23 cellular contexts compared by ENCODE assay signal in the genomic region with DNA sequence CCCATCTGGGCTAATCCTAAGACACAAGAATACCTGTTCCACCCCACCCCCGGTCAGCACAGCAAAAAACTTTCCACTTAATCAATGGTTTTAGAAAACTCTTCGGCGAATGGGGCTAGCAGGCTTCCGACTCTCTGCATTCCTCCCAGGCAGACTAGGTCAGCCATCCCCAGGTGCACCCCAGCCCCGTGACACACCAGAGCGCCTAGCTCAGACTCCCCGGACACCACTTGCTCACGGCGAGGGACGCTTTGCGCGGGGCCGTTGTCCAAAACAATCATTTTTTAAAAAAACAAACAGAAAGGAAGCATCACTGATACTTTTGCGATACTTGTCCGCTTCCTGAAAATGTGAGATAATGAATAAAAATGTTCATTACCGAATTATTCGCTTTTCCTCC.
A peak's percentile ranks its signal among the peaks of the same experiment; 100 is the strongest.
DNase-seq lines count a peak whose midpoint lies in the region; ATAC-seq and TF ChIP-seq lines count a peak whose summit lies in the region.
"Had no signal": no experiment of that assay in that cellular context is flagged by ENCODE, and none has a peak within 500 bp of the region (broad histone marks: within the 10 kb centered on the region; RNA-seq: fewer than 3 reads in every experiment).

No MANE protein-coding gene starts in this region.

- no peak for DNase-seq in T-helper 2 cell treated with Interferon-gamma antibody and Interleukin-4, amounts not matched to agents 5 μg/mL and 100 μg/mL, for 36 hours (ENCODE audit: low spot score)
- DNase-seq in T-helper 2 cell (no peak), lower leg skin (ENCODE audit: low spot score in 2 of 2) (no peak), heart right ventricle (no peak)
- DNase-seq in CD4-positive, CD25-positive, alpha-beta regulatory T cell: no peak
- no peak for DNase-seq in activated CD8-positive, alpha-beta T cell treated with anti-CD3 and anti-CD28 coated beads for 36 hours
- DNase-seq in effector memory CD8-positive, alpha-beta T cell: no peak
- DNase-seq: 8988T, cortex of kidney, kidney glomerular epithelial cell, mammary epithelial cell, NCI-H1048, NCI-H187 treated with DMSO at 0.1 percent for 48 hours, NCI-H2227 treated with DMSO at 0.1 percent for 48 hours, NCI-H748 treated with DMSO at 0.1 percent for 48 hours, nucleus accumbens, small intestine, transverse colon had no signal

- TF ChIP-seq CTCF in activated CD8-positive, alpha-beta T cell treated with anti-CD3 and anti-CD28 coated beads for 36 hours (IDR thresholded peaks at IDR 0.05): no peak
- TF ChIP-seq CTCF in lower leg skin (IDR thresholded peaks at IDR 0.05) (no peak), heart right ventricle (IDR thresholded peaks at IDR 0.05) (no peak)

- peak overlapping the region; percentile 54 for H3K4me3 Mint-ChIP-seq in T-helper 2 cell treated with Interferon-gamma antibody and Interleukin-4, amounts not matched to agents 5 μg/mL and 100 μg/mL, for 36 hours
- peak overlapping the region; percentile 24 to 85 (median 58) for H3K4me3 Mint-ChIP-seq in CD4-positive, CD25-positive, alpha-beta regulatory T cell
- H3K4me3 Mint-ChIP-seq in activated CD8-positive, alpha-beta T cell treated with anti-CD3 and anti-CD28 coated beads for 36 hours: peak overlapping the region; percentile 29
- H3K4me3 Mint-ChIP-seq in effector memory CD8-positive, alpha-beta T cell: peak overlapping the region; percentile 40 to 45

- TF ChIP-seq POLR2A in lower leg skin (IDR thresholded peaks at IDR 0.05): no peak

- no peaks in the 10 kb centered on the region for H3K9me3 ChIP-seq in CD4-positive, CD25-positive, alpha-beta regulatory T cell (ENCODE audit: control insufficient read depth in 2 of 2, low read length in 2 of 2)
- no peaks in the 10 kb centered on the region for H3K9me3 ChIP-seq in heart right ventricle
- H3K9me3 ChIP-seq: breast epithelium, transverse colon had no signal

- peak overlapping the region; percentile 23 for H3K4me3 ChIP-seq in CD4-positive, CD25-positive, alpha-beta regulatory T cell (ENCODE audit: low read depth, low read length)
- no peak overlapping the region for H3K4me3 ChIP-seq in lower leg skin (ENCODE audit: low read depth, poor library complexity, severe bottlenecking)
- H3K4me3 ChIP-seq in heart right ventricle: no peak overlapping the region
- H3K4me3 ChIP-seq: breast epithelium, transverse colon had no signal

- peaks cover 78% of the 10 kb centered on the region for H3K36me3 ChIP-seq in CD4-positive, CD25-positive, alpha-beta regulatory T cell (ENCODE audit: control insufficient read depth, insufficient read depth, low read length)
- H3K36me3 ChIP-seq in heart right ventricle: no peaks in the 10 kb centered on the region
- H3K36me3 ChIP-seq: breast epithelium, transverse colon had no signal

- POLR2A ChIA-PET in activated CD8-positive, alpha-beta T cell treated with anti-CD3 and anti-CD28 coated beads for 36 hours (lab: Charles Lee): interaction anchor here (1.0 to 1.5 kb wide), 2 partner anchors 15 to 32 kb away, joined by 3 read pairs; no protein-coding TSS in a partner anchor

- H3K4me1 ChIP-seq in CD4-positive, CD25-positive, alpha-beta regulatory T cell (ENCODE audit: control insufficient read depth, insufficient read depth, low read length, poor library complexity, severe bottlenecking): peaks cover 100% of the 10 kb centered on the region
- peaks cover 0 to 7% (median 0%) of the 10 kb centered on the region in 9 donors for H3K4me1 ChIP-seq in heart right ventricle
- H3K4me1 ChIP-seq: breast epithelium, transverse colon had no signal

- 88 to 93% methylated on average over 17 of the region's 17 CpGs for WGBS in lower leg skin, 2 donors
- 76 to 85% methylated on average over 17 of the region's 17 CpGs for WGBS in heart right ventricle, 2 donors

- H3K4me1 Mint-ChIP-seq in T-helper 2 cell treated with Interferon-gamma antibody and Interleukin-4, amounts not matched to agents 5 μg/mL and 100 μg/mL, for 36 hours (ENCODE audit: low read depth): peaks cover 84% of the 10 kb centered on the region
- H3K4me1 Mint-ChIP-seq in CD4-positive, CD25-positive, alpha-beta regulatory T cell: peaks cover 24 to 100% (median 73%) of the 10 kb centered on the region in 4 donors
- H3K4me1 Mint-ChIP-seq in activated CD8-positive, alpha-beta T cell treated with anti-CD3 and anti-CD28 coated beads for 36 hours (ENCODE audit: low read depth): peaks cover 99% of the 10 kb centered on the region
- peaks cover 83 to 87% of the 10 kb centered on the region in 2 donors for H3K4me1 Mint-ChIP-seq in effector memory CD8-positive, alpha-beta T cell (ENCODE audit: low read depth in 2 of 2)

- CTCF ChIA-PET in activated CD8-positive, alpha-beta T cell treated with anti-CD3 and anti-CD28 coated beads for 36 hours (lab: Charles Lee): interaction anchor here (1.2 to 2.2 kb wide), 3 partner anchors 9 to 68 kb away, joined by 3 to 7 read pairs (median 5); no protein-coding TSS in a partner anchor

- H3K9me3 Mint-ChIP-seq in T-helper 2 cell treated with Interferon-gamma antibody and Interleukin-4, amounts not matched to agents 5 μg/mL and 100 μg/mL, for 36 hours: no peaks in the 10 kb centered on the region
- H3K9me3 Mint-ChIP-seq in CD4-positive, CD25-positive, alpha-beta regulatory T cell: peaks cover 0 to 2% (median 0%) of the 10 kb centered on the region in 7 donors
- H3K9me3 Mint-ChIP-seq in activated CD8-positive, alpha-beta T cell treated with anti-CD3 and anti-CD28 coated beads for 36 hours: no peaks in the 10 kb centered on the region
- no peaks in the 10 kb centered on the region for H3K9me3 Mint-ChIP-seq in effector memory CD8-positive, alpha-beta T cell

- no peaks in the 10 kb centered on the region for H3K27me3 Mint-ChIP-seq in T-helper 2 cell treated with Interferon-gamma antibody and Interleukin-4, amounts not matched to agents 5 μg/mL and 100 μg/mL, for 36 hours (ENCODE audit: low read depth)
- H3K27me3 Mint-ChIP-seq in CD4-positive, CD25-positive, alpha-beta regulatory T cell: no peaks in the 10 kb centered on the region
- no peaks in the 10 kb centered on the region for H3K27me3 Mint-ChIP-seq in activated CD8-positive, alpha-beta T cell treated with anti-CD3 and anti-CD28 coated beads for 36 hours
- no peaks in the 10 kb centered on the region for H3K27me3 Mint-ChIP-seq in effector memory CD8-positive, alpha-beta T cell

- H3K36me3 Mint-ChIP-seq in T-helper 2 cell treated with Interferon-gamma antibody and Interleukin-4, amounts not matched to agents 5 μg/mL and 100 μg/mL, for 36 hours (ENCODE audit: low read depth): peaks cover 76% of the 10 kb centered on the region
- peaks cover 41% of the 10 kb centered on the region for H3K36me3 Mint-ChIP-seq in CD4-positive, CD25-positive, alpha-beta regulatory T cell
- H3K36me3 Mint-ChIP-seq in activated CD8-positive, alpha-beta T cell treated with anti-CD3 and anti-CD28 coated beads for 36 hours (ENCODE audit: low read depth): peaks cover 50% of the 10 kb centered on the region
- peaks cover 83% of the 10 kb centered on the region for H3K36me3 Mint-ChIP-seq in effector memory CD8-positive, alpha-beta T cell (ENCODE audit: insufficient read depth)

- intact Hi-C loops in activated CD8-positive, alpha-beta T cell treated with anti-CD3 and anti-CD28 coated beads for 36 hours (cut with micrococcal nuclease): loop anchor here (10.0 kb wide), 1 partner anchor 1224 kb away; no protein-coding TSS in a partner anchor
- intact Hi-C loops in lower leg skin (cut with DNase I; ENCODE audit: low total_unique reads): no loop called here
- intact Hi-C loops in heart right ventricle (cut with DNase I): no loop called here

- H3K27ac ChIP-seq in CD4-positive, CD25-positive, alpha-beta regulatory T cell (ENCODE audit: insufficient read depth, low read length, poor library complexity, severe bottlenecking): peak overlapping the region; percentile 62
- no peak overlapping the region for H3K27ac ChIP-seq in heart right ventricle
- H3K27ac ChIP-seq: breast epithelium, HL-60, RWPE1, transverse colon had no signal

- H3K27me3 ChIP-seq in CD4-positive, CD25-positive, alpha-beta regulatory T cell (ENCODE audit: control insufficient read depth, insufficient read depth, low read length): no peaks in the 10 kb centered on the region
- H3K27me3 ChIP-seq in heart right ventricle: peaks cover 0 to 29% (median 14%) of the 10 kb centered on the region in 7 donors
- H3K27me3 ChIP-seq: breast epithelium, transverse colon had no signal

- peak overlapping the region; percentile 76 for H3K27ac Mint-ChIP-seq in T-helper 2 cell treated with Interferon-gamma antibody and Interleukin-4, amounts not matched to agents 5 μg/mL and 100 μg/mL, for 36 hours
- peak overlapping the region; percentile 77 to 94 (median 92) for H3K27ac Mint-ChIP-seq in CD4-positive, CD25-positive, alpha-beta regulatory T cell
- peak overlapping the region; percentile 98 for H3K27ac Mint-ChIP-seq in activated CD8-positive, alpha-beta T cell treated with anti-CD3 and anti-CD28 coated beads for 36 hours
- H3K27ac Mint-ChIP-seq in effector memory CD8-positive, alpha-beta T cell: peak overlapping the region; percentile 92 to 99

- no peak for ATAC-seq in CD4-positive, CD25-positive, alpha-beta regulatory T cell (ENCODE audit: low read depth in 2 of 2)
- no peak for ATAC-seq in activated CD8-positive, alpha-beta T cell treated with anti-CD3 and anti-CD28 coated beads for 36 hours
- ATAC-seq in effector memory CD8-positive, alpha-beta T cell (replicated peaks): no peak
- no peak for ATAC-seq in HG02642 (IDR thresholded peaks at IDR 0.05; ENCODE audit: poor library complexity, unreplicated experiment)
- ATAC-seq in heart right ventricle: no peak
- ATAC-seq: HepG2 had no signal
